8 cellular contexts compared by ENCODE assay signal in genomic region chr10:84267503-84268126, GRCh38. TPM values are rescaled to one million over a fixed set of nuclear protein-coding genes. Genes with fewer than 3 reads are reported as not detected.
A peak's percentile ranks its signal among the peaks of the same experiment; 100 is the strongest.
DNase-seq lines count a peak whose midpoint lies in the region; ATAC-seq and TF ChIP-seq lines count a peak whose summit lies in the region.

No MANE protein-coding gene starts in this region.

- CTCF ChIA-PET in AG04449 (lab: Yijun Ruan, JAX) = interaction anchor here (0.7 to 15.6 kb wide), 29 partner anchors 9 to 298 kb away, joined by 3 to 631 read pairs (median 4); partner anchors contain the start of gene CCSER2
- CTCF ChIA-PET in activated CD4-positive, alpha-beta T cell treated with anti-CD3 and anti-CD28 coated beads, Interleukin-2, amount 10 ng/mL, durations not matched to agents 7 days and 5 days (lab: Charles Lee) = interaction anchor here (0.6 to 2.8 kb wide), 33 partner anchors 8 to 283 kb away, joined by 3 to 21 read pairs (median 4); partner anchors contain the start of gene CCSER2

- no peaks in the 10 kb centered on the region for H4K20me1 ChIP-seq in MM.1S (ENCODE audit: insufficient read depth, low read length)

- H3K36me3 ChIP-seq in MM.1S (replicated peaks; ENCODE audit: insufficient read depth, low read length) = no peaks in the 10 kb centered on the region
- no peaks in the 10 kb centered on the region for H3K36me3 ChIP-seq in effector memory CD4-positive, alpha-beta T cell (ENCODE audit: control insufficient read depth, insufficient read depth, low read length)

- no peaks in the 10 kb centered on the region for H3K9me3 ChIP-seq in MM.1S (replicated peaks; ENCODE audit: insufficient read depth, low read length)
- no peaks in the 10 kb centered on the region for H3K9me3 ChIP-seq in effector memory CD4-positive, alpha-beta T cell (ENCODE audit: control insufficient read depth, low read length)

- intact Hi-C loops in posterior vena cava (cut with DNase I) = no loop called here

- no peak overlapping the region for H3K4me2 ChIP-seq in MM.1S (ENCODE audit: low read depth, low read length)

- H3K79me2 ChIP-seq in MM.1S (ENCODE audit: low read length) = no peaks in the 10 kb centered on the region

- H3K27me3 ChIP-seq in MM.1S (replicated peaks; ENCODE audit: insufficient read depth, low read length) = no peaks in the 10 kb centered on the region
- no peaks in the 10 kb centered on the region for H3K27me3 ChIP-seq in effector memory CD4-positive, alpha-beta T cell (replicated peaks; ENCODE audit: control insufficient read depth, insufficient read depth, low read length, poor library complexity, severe bottlenecking)

- peak; percentile 73 for TF ChIP-seq CTCF in AG04449 (IDR thresholded peaks at IDR 0.05; ENCODE audit: insufficient read depth, low read length, missing control alignments)
- peak; percentile 52 for TF ChIP-seq CTCF in MM.1S (IDR thresholded peaks at IDR 0.05; ENCODE audit: low read length)

- H2AFZ ChIP-seq in MM.1S (ENCODE audit: low read length) = no peak overlapping the region

- H3K27me3 Mint-ChIP-seq in activated CD4-positive, alpha-beta T cell treated with anti-CD3 and anti-CD28 coated beads, Interleukin-2, amount 10 ng/mL, durations not matched to agents 7 days and 5 days = peaks cover 16% of the 10 kb centered on the region

- H3K4me3 Mint-ChIP-seq in activated CD4-positive, alpha-beta T cell treated with anti-CD3 and anti-CD28 coated beads, Interleukin-2, amount 10 ng/mL, durations not matched to agents 7 days and 5 days = no peak overlapping the region

- no peak overlapping the region for H3K4me3 ChIP-seq in AG04449 (ENCODE audit: low read depth, low read length)
- H3K4me3 ChIP-seq in MM.1S (ENCODE audit: low read length) = no peak overlapping the region
- no peak overlapping the region for H3K4me3 ChIP-seq in effector memory CD4-positive, alpha-beta T cell (ENCODE audit: insufficient read depth, low read depth, low read length, poor library complexity, severe bottlenecking)

- no peaks in the 10 kb centered on the region for H3K4me1 ChIP-seq in MM.1S (ENCODE audit: low read length)
- no peaks in the 10 kb centered on the region for H3K4me1 ChIP-seq in effector memory CD4-positive, alpha-beta T cell (ENCODE audit: control insufficient read depth, insufficient read depth, low read length, poor library complexity, severe bottlenecking)

- DNase-seq in AG04449 (ENCODE audit: low read depth, low spot score) (no peak), MM.1S (no peak), myocyte (ENCODE audit: low read depth) (peak; percentile 57), substantia nigra (lab: John Stamatoyannopoulos, UW) (peak in 26 of 49 donors; percentile 4 to 65 (median 23)), posterior vena cava (ENCODE audit: low spot score) (no peak)
- peak; percentile 81 for DNase-seq in activated CD4-positive, alpha-beta T cell treated with anti-CD3 and anti-CD28 coated beads, Interleukin-2, amount 10 ng/mL, durations not matched to agents 7 days and 5 days
- peak in 2 of 3 donors; percentile 29 to 32 for DNase-seq in effector memory CD4-positive, alpha-beta T cell

- peak overlapping the region; percentile 55 for H3K27ac Mint-ChIP-seq in activated CD4-positive, alpha-beta T cell treated with anti-CD3 and anti-CD28 coated beads, Interleukin-2, amount 10 ng/mL, durations not matched to agents 7 days and 5 days

- H3K27ac ChIP-seq in MM.1S (ENCODE audit: low read length) (no peak overlapping the region), substantia nigra (ENCODE audit: low read depth, low read length, poor library complexity, severe bottlenecking) (no peak overlapping the region)
- H3K27ac ChIP-seq in effector memory CD4-positive, alpha-beta T cell (ENCODE audit: insufficient read depth, low read length, poor library complexity, severe bottlenecking) = no peak overlapping the region

- H3K9ac ChIP-seq in MM.1S (ENCODE audit: low read length) = no peak overlapping the region

- H3K9me2 ChIP-seq in MM.1S (replicated peaks; ENCODE audit: insufficient read depth, low read length) = no peaks in the 10 kb centered on the region

- peak; percentile 45 for ATAC-seq in GM19043 (IDR thresholded peaks at IDR 0.05; ENCODE audit: low read depth, unreplicated experiment)

- H3K36me3 Mint-ChIP-seq in activated CD4-positive, alpha-beta T cell treated with anti-CD3 and anti-CD28 coated beads, Interleukin-2, amount 10 ng/mL, durations not matched to agents 7 days and 5 days (ENCODE audit: low read depth) = no peaks in the 10 kb centered on the region

- H3K9me3 Mint-ChIP-seq in activated CD4-positive, alpha-beta T cell treated with anti-CD3 and anti-CD28 coated beads, Interleukin-2, amount 10 ng/mL, durations not matched to agents 7 days and 5 days = no peaks in the 10 kb centered on the region

- H3F3A ChIP-seq in MM.1S (ENCODE audit: insufficient read depth, low read length) = no peaks in the 10 kb centered on the region

- peaks cover 26% of the 10 kb centered on the region for H3K4me1 Mint-ChIP-seq in activated CD4-positive, alpha-beta T cell treated with anti-CD3 and anti-CD28 coated beads, Interleukin-2, amount 10 ng/mL, durations not matched to agents 7 days and 5 days

- POLR2A ChIA-PET in AG04449 (lab: Yijun Ruan, JAX) = no interaction called here
- POLR2A ChIA-PET in activated CD4-positive, alpha-beta T cell treated with anti-CD3 and anti-CD28 coated beads, Interleukin-2, amount 10 ng/mL, durations not matched to agents 7 days and 5 days (lab: Charles Lee) = interaction anchor here (0.6 to 0.9 kb wide), 2 partner anchors 61 to 270 kb away, joined by 3 read pairs; no protein-coding TSS in a partner anchor

RNA-seq across cellular contexts. Expression of gene RGR, which starts 22.8 kb away (rescaled TPM):
- total RNA-seq in activated CD4-positive, alpha-beta T cell treated with anti-CD3 and anti-CD28 coated beads, Interleukin-2, amount 10 ng/mL, durations not matched to agents 7 days and 5 days = not detected
- total RNA-seq in myocyte (2.3 and 8.2 TPM in 2 replicates), posterior vena cava (under 1 TPM in 1 of 2 donors, not detected in 1; 0.38 TPM)
- polyA plus RNA-seq in myocyte (2012) = 0.58 TPM

RNA-seq across cellular contexts. Expression of gene LRIT1, which starts 26.3 kb away (rescaled TPM):
- total RNA-seq in activated CD4-positive, alpha-beta T cell treated with anti-CD3 and anti-CD28 coated beads, Interleukin-2, amount 10 ng/mL, durations not matched to agents 7 days and 5 days = not detected
- total RNA-seq in myocyte (0.11 TPM in 1 of 2 replicates, not detected in the other), posterior vena cava (not detected)
- polyA plus RNA-seq in myocyte (2012) = not detected

RNA-seq across cellular contexts. Expression of gene LRIT2, which starts 42.3 kb away (rescaled TPM):
- not detected for total RNA-seq in activated CD4-positive, alpha-beta T cell treated with anti-CD3 and anti-CD28 coated beads, Interleukin-2, amount 10 ng/mL, durations not matched to agents 7 days and 5 days
- total RNA-seq in myocyte (not detected in 2 replicates), posterior vena cava (not detected)
- not detected for polyA plus RNA-seq in myocyte (2012)

Comparison
In these comparisons a context has a peak if more than half of its experiments do, and no peak if none do; other contexts are left out.
1. DNase-seq: peak in activated CD4-positive, alpha-beta T cell treated with anti-CD3 and anti-CD28 coated beads, Interleukin-2, amount 10 ng/mL, durations not matched to agents 7 days and 5 days (single experiment), effector memory CD4-positive, alpha-beta T cell (2 of 3), myocyte (single experiment) and substantia nigra (26 of 49); none in AG04449 (single experiment), MM.1S (single experiment) and posterior vena cava (single experiment).